Comparison of ENCODE assay signal across 17 cellular contexts in genomic region chr16:67716097-67716496, GRCh38.
"Had no signal": no experiment of that assay in that cellular context is flagged by ENCODE, and none has a peak within 500 bp of the region (broad histone marks: within the 10 kb centered on the region; RNA-seq: fewer than 3 reads in every experiment).

No MANE protein-coding gene starts in this region.

- H3K36me3 ChIP-seq: brain microvascular endothelial cell, prostate gland, sigmoid colon, suprapubic skin, upper lobe of right lung had no signal

- H3K9me3 ChIP-seq: prostate gland, sigmoid colon, suprapubic skin, upper lobe of right lung had no signal

- H3K27ac ChIP-seq: brain microvascular endothelial cell, prostate gland, sigmoid colon, suprapubic skin, upper lobe of right lung had no signal

- H3K27me3 ChIP-seq: brain microvascular endothelial cell, sigmoid colon, suprapubic skin, upper lobe of right lung had no signal

- ATAC-seq: activated CD4-positive, CD25-positive, alpha-beta regulatory T cell treated with anti-CD3 and anti-CD28 coated beads, Interleukin-2, amount 50 U/mL, for 24 hours; naive thymus-derived CD4-positive, alpha-beta T cell; stimulated activated naive CD8-positive, alpha-beta T cell treated with anti-CD3 and anti-CD28 coated beads, Interleukin-15, Interleukin-2, amounts not matched to agents 100 U/mL and 50 U/mL, for 24 hours; upper lobe of right lung had no signal

- H3K4me1 ChIP-seq: prostate gland had no signal

- DNase-seq: activated CD4-positive, alpha-beta T cell treated with anti-CD3 and anti-CD28 coated beads, Interleukin-2, amount 50 U/mL, for 4 hours; activated naive CD4-positive, alpha-beta T cell treated with anti-CD3 and anti-CD28 coated beads, Interleukin-2, amount 50 U/mL, for 16 hours; activated T-cell treated with anti-CD3 and anti-CD28 coated beads, Interleukin-2, amount 50 U/mL, for 1 hour; amniotic stem cell; brain microvascular endothelial cell; dermis blood vessel endothelial cell; naive thymus-derived CD4-positive, alpha-beta T cell; occipital lobe; stimulated activated CD4-positive, alpha-beta T cell treated with anti-CD3 and anti-CD28 coated beads, Interleukin-2, amount 100 ng/mL, for 48 hours; stimulated activated CD8-positive, alpha-beta memory T cell treated with anti-CD3 and anti-CD28 coated beads, Interleukin-4, amount 100 ng/mL, for 48 hours; stimulated activated naive CD8-positive, alpha-beta T cell treated with anti-CD3 and anti-CD28 coated beads, Interleukin-15, Interleukin-2, amounts not matched to agents 100 U/mL and 50 U/mL, for 24 hours; T-helper 2 cell; upper lobe of right lung had no signal

- H3K4me3 ChIP-seq: prostate gland, sigmoid colon, suprapubic skin, upper lobe of right lung had no signal
